Comparison of ENCODE assay signal across 8 cellular contexts in the genomic region with DNA sequence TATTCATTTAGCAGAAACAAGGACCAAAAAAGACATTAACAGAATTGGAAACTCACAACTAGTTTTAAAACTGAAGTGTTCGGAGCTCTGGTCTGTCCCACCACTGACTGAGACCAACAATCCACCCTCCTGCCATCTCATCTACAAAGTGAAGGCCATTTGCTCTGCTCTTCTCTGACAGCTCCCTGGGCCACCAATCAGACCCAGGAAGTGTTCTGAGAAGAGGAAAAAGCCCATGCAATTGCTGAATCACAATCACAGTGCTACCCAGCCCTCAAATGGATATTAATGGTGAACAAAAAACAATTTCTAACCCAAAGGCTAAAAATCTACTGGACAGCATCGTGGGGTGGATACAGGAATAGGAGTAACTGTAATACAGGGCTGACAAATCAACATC. TPM values are rescaled to one million over a fixed set of nuclear protein-coding genes. Genes with fewer than 3 reads are reported as not detected.
A peak's percentile ranks its signal among the peaks of the same experiment; 100 is the strongest.
DNase-seq lines count a peak whose midpoint lies in the region; ATAC-seq and TF ChIP-seq lines count a peak whose summit lies in the region.

No MANE protein-coding gene starts in this region.

- intact Hi-C loops in heart left ventricle (cut with DNase I) (loop anchor here in 1 of 10 donors (5.0 kb wide), 1 partner anchor 99 kb away; a partner anchor contains a TSS), left ventricle myocardium superior (cut with micrococcal nuclease) (no loop called here), right lobe of liver (cut with DNase I) (no loop called here)

- 46 to 51% (median 51%) methylated on average over 2 of the region's 2 CpGs for WGBS in heart left ventricle, 4 donors
- WGBS in right lobe of liver (ENCODE audit: insufficient coverage, low coverage, low lambda C conversion rate, missing lambda C conversion rate): 26% methylated on average over 2 of the region's 2 CpGs
- WGBS in upper lobe of left lung, 2 donors: 44 to 46% methylated on average over 2 of the region's 2 CpGs

- H3K27ac ChIP-seq in heart left ventricle (peak overlapping the region in 1 of 12 donors; percentile 84), right lobe of liver (no peak overlapping the region), upper lobe of left lung (peak overlapping the region in 1 of 4 donors; percentile 92)

- TF ChIP-seq CTCF in heart left ventricle (IDR thresholded peaks at IDR 0.05) (no peak), right lobe of liver (IDR thresholded peaks at IDR 0.05) (no peak), upper lobe of left lung (IDR thresholded peaks at IDR 0.05) (no peak)

- DNase-seq in heart left ventricle: no peak
- no peak for DNase-seq in left ventricle myocardium superior
- no peak for DNase-seq in adipocyte (ENCODE audit: low read depth)
- DNase-seq in right lobe of liver: no peak
- DNase-seq in upper lobe of left lung: no peak
- DNase-seq in UCSD-AML1 (lab: John Stamatoyannopoulos, UW; ENCODE audit: unreplicated experiment): no peak
- DNase-seq in NCI-H2107 treated with DMSO at 0.1 percent for 48 hours (lab: John Stamatoyannopoulos, UW; ENCODE audit: unreplicated experiment): no peak
- no peak for DNase-seq in central memory CD4-positive, alpha-beta T cell

- TF ChIP-seq EP300 in upper lobe of left lung (IDR thresholded peaks at IDR 0.05): no peak

- no peaks in the 10 kb centered on the region for H3K9me3 ChIP-seq in heart left ventricle
- no peaks in the 10 kb centered on the region for H3K9me3 ChIP-seq in adipocyte (ENCODE audit: control insufficient read depth, low read length)
- H3K9me3 ChIP-seq in right lobe of liver: no peaks in the 10 kb centered on the region
- H3K9me3 ChIP-seq in upper lobe of left lung: no peaks in the 10 kb centered on the region

- no peaks in the 10 kb centered on the region for H3K27me3 ChIP-seq in heart left ventricle
- no peaks in the 10 kb centered on the region for H3K27me3 ChIP-seq in adipocyte (replicated peaks; ENCODE audit: control insufficient read depth, insufficient read depth, low read length)
- no peaks in the 10 kb centered on the region for H3K27me3 ChIP-seq in right lobe of liver
- no peaks in the 10 kb centered on the region for H3K27me3 ChIP-seq in upper lobe of left lung

- H3K4me3 ChIP-seq in heart left ventricle: peak overlapping the region in 8 of 12 donors; percentile 62 to 82 (median 72)
- peak overlapping the region; percentile 98 for H3K4me3 ChIP-seq in adipocyte (ENCODE audit: low read length)
- H3K4me3 ChIP-seq in right lobe of liver: peak overlapping the region; percentile 66 to 76 (median 72)
- peak overlapping the region; percentile 5 to 72 (median 67) for H3K4me3 ChIP-seq in upper lobe of left lung

- H3K9ac ChIP-seq in adipocyte (ENCODE audit: low read length): peak overlapping the region; percentile 99

- H3K4me1 ChIP-seq in heart left ventricle (peaks cover 9 to 33% (median 26%) of the 10 kb centered on the region in 12 donors), adipocyte (ENCODE audit: control insufficient read depth, insufficient read depth, low read length) (peaks cover 26% of the 10 kb centered on the region), right lobe of liver (peaks cover 0 to 22% (median 3%) of the 10 kb centered on the region in 4 donors), upper lobe of left lung (peaks cover 23 to 31% (median 29%) of the 10 kb centered on the region in 4 donors)

- ATAC-seq in heart left ventricle (no peak), left ventricle myocardium superior (no peak), right lobe of liver (no peak), upper lobe of left lung (ENCODE audit: low FRiP score in 2 of 2) (no peak)

- peaks cover 0 to 66% (median 63%) of the 10 kb centered on the region in 9 donors for H3K36me3 ChIP-seq in heart left ventricle
- H3K36me3 ChIP-seq in adipocyte (ENCODE audit: control insufficient read depth, insufficient read depth, low read length, severe bottlenecking): peaks cover 60% of the 10 kb centered on the region
- peaks cover 0 to 53% (median 27%) of the 10 kb centered on the region in 4 donors for H3K36me3 ChIP-seq in right lobe of liver
- H3K36me3 ChIP-seq in upper lobe of left lung: peaks cover 23 to 65% (median 55%) of the 10 kb centered on the region in 4 donors

- no peak for TF ChIP-seq POLR2A in heart left ventricle (IDR thresholded peaks at IDR 0.05)
- TF ChIP-seq POLR2A in right lobe of liver (IDR thresholded peaks at IDR 0.05): no peak
- TF ChIP-seq POLR2A in upper lobe of left lung (IDR thresholded peaks at IDR 0.05): no peak

RNA-seq across cellular contexts. Expression of a gene that starts 2.1 kb away (rescaled TPM):
- total RNA-seq in heart left ventricle: 1,000 to 10,000 TPM in 1 of 9 donors, 100 to 1,000 TPM in 8; 698 to 1,018 (median 826) TPM
- 1,000 to 10,000 TPM; 1,964 to 2,300 TPM for polyA plus RNA-seq in heart left ventricle
- 799 TPM for total RNA-seq in left ventricle myocardium superior
- 100 to 1,000 TPM; 389 to 609 (median 436) TPM for total RNA-seq in right lobe of liver
- total RNA-seq in upper lobe of left lung: 1,000 to 10,000 TPM in 4 of 6 donors, 100 to 1,000 TPM in 2; 542 to 1,288 (median 1,062) TPM

RNA-seq across cellular contexts. Expression of a gene that starts 18.4 kb away (rescaled TPM):
- 10 to 100 TPM; 23.2 to 88.2 (median 26.7) TPM for total RNA-seq in heart left ventricle
- 10 to 100 TPM; 18.2 to 29.2 TPM for polyA plus RNA-seq in heart left ventricle
- 28.4 TPM for total RNA-seq in left ventricle myocardium superior
- total RNA-seq in right lobe of liver: 100 to 1,000 TPM in 2 of 6 experiments, 10 to 100 TPM in 4; 52.2 to 124 (median 84.8) TPM
- total RNA-seq in upper lobe of left lung: 100 to 1,000 TPM in 5 of 6 donors, 10 to 100 TPM in 1; 97.9 to 168 (median 149) TPM

RNA-seq across cellular contexts. Expression of a gene that starts 26.3 kb away (rescaled TPM):
- total RNA-seq in heart left ventricle (10 to 100 TPM in 2 of 9 donors, 1 to 10 TPM in 7; 6.7 to 11.1 (median 8.3) TPM), left ventricle myocardium superior (10.0 TPM), right lobe of liver (10 to 100 TPM in 2 of 6 experiments, 1 to 10 TPM in 4; 6.8 to 13.1 (median 9.2) TPM), upper lobe of left lung (100 to 1,000 TPM in 1 of 6 donors, 10 to 100 TPM in 5; 21.3 to 118 (median 29.5) TPM)
- polyA plus RNA-seq in heart left ventricle: 10 to 100 TPM in 1 of 2 donors, 1 to 10 TPM in 1; 9.7 to 10.9 TPM

RNA-seq across cellular contexts. Expression of a gene that starts 52.1 kb away (rescaled TPM):
- total RNA-seq in heart left ventricle: 10 to 100 TPM; 39.4 to 55.0 (median 48.5) TPM
- polyA plus RNA-seq in heart left ventricle: 10 to 100 TPM; 23.3 to 38.9 TPM
- total RNA-seq in left ventricle myocardium superior: 42.3 TPM
- total RNA-seq in right lobe of liver: 10 to 100 TPM; 11.5 to 19.5 (median 15.4) TPM
- 10 to 100 TPM; 36.3 to 67.1 (median 38.8) TPM for total RNA-seq in upper lobe of left lung
